20 cellular contexts compared by ENCODE assay signal in genomic region chr12:91874086-91874865, GRCh38.
DNase-seq lines count a peak whose midpoint lies in the region; ATAC-seq and TF ChIP-seq lines count a peak whose summit lies in the region.
"Had no signal": no experiment of that assay in that cellular context is flagged by ENCODE, and none has a peak within 500 bp of the region (broad histone marks: within the 10 kb centered on the region; RNA-seq: fewer than 3 reads in every experiment).

No MANE protein-coding gene starts in this region.

- H3K4me1 Mint-ChIP-seq in activated CD8-positive, alpha-beta T cell treated with anti-CD3 and anti-CD28 coated beads for 36 hours (ENCODE audit: low read depth), result peaks cover 67% of the 10 kb centered on the region
- peaks cover 49% of the 10 kb centered on the region for H3K4me1 Mint-ChIP-seq in activated CD8-positive, alpha-beta T cell treated with anti-CD3 and anti-CD28 coated beads, Interleukin-2, amount 10 ng/mL, durations not matched to agents 7 days and 5 days (ENCODE audit: low read depth)
- H3K4me1 Mint-ChIP-seq in natural killer cell, result peaks cover 73 to 75% of the 10 kb centered on the region in 2 donors
- H3K4me1 Mint-ChIP-seq: GM23338 had no signal

- H3K4me3 Mint-ChIP-seq in activated CD8-positive, alpha-beta T cell treated with anti-CD3 and anti-CD28 coated beads for 36 hours, result no peak overlapping the region
- H3K4me3 Mint-ChIP-seq in activated CD8-positive, alpha-beta T cell treated with anti-CD3 and anti-CD28 coated beads, Interleukin-2, amount 10 ng/mL, durations not matched to agents 7 days and 5 days, result no peak overlapping the region
- H3K4me3 Mint-ChIP-seq in natural killer cell, result peak overlapping the region; percentile 73
- H3K4me3 Mint-ChIP-seq: activated naive CD8-positive, alpha-beta T cell treated with anti-CD3 and anti-CD28 coated beads, Interleukin-2, amount 10 ng/mL, durations not matched to agents 7 days and 5 days; GM23338 had no signal

- intact Hi-C loops in activated CD8-positive, alpha-beta T cell treated with anti-CD3 and anti-CD28 coated beads for 36 hours (cut with micrococcal nuclease), result no loop called here
- intact Hi-C loops in natural killer cell (cut with micrococcal nuclease), result no loop called here

- DNase-seq in activated CD8-positive, alpha-beta T cell treated with anti-CD3 and anti-CD28 coated beads for 36 hours, result no peak
- no peak for DNase-seq in activated CD8-positive, alpha-beta T cell treated with anti-CD3 and anti-CD28 coated beads, Interleukin-2, amount 10 ng/mL, durations not matched to agents 7 days and 5 days
- peak; percentile 32 for DNase-seq in EH (ENCODE audit: low read depth)
- peak; percentile 16 for DNase-seq in astrocyte of the hippocampus (ENCODE audit: low read depth, low spot score)
- DNase-seq in natural killer cell, result no peak
- DNase-seq in NCI-H1436 (lab: John Stamatoyannopoulos, UW), result no peak
- no peak for DNase-seq in activated CD4-positive, CD25-positive, alpha-beta regulatory T cell (lab: John Stamatoyannopoulos, UW)
- no peak for DNase-seq in NCI-H2227 (lab: John Stamatoyannopoulos, UW; ENCODE audit: unreplicated experiment)
- DNase-seq: activated naive CD8-positive, alpha-beta T cell treated with anti-CD3 and anti-CD28 coated beads, Interleukin-2, amount 10 ng/mL, durations not matched to agents 7 days and 5 days; activated T-cell treated with anti-CD3 and anti-CD28 coated beads, Interleukin-2, amount 50 U/mL, for 48 hours; Calu3; DND-41; islet precursor cell; Karpas-422; left ventricle myocardium superior; NCI-H146; RPMI8226; T-helper 1 cell had no signal

- CTCF ChIA-PET in activated CD8-positive, alpha-beta T cell treated with anti-CD3 and anti-CD28 coated beads for 36 hours (lab: Charles Lee), result interaction anchor here (0.6 to 0.7 kb wide), 2 partner anchors 63 to 111 kb away, joined by 3 read pairs; no protein-coding TSS in a partner anchor
- CTCF ChIA-PET in activated CD8-positive, alpha-beta T cell treated with anti-CD3 and anti-CD28 coated beads, Interleukin-2, amount 10 ng/mL, durations not matched to agents 7 days and 5 days (lab: Charles Lee), result interaction anchor here (1.5 to 2.5 kb wide), 2 partner anchors 7 to 62 kb away, joined by 5 to 9 read pairs; no protein-coding TSS in a partner anchor

- H3K36me3 Mint-ChIP-seq in activated CD8-positive, alpha-beta T cell treated with anti-CD3 and anti-CD28 coated beads for 36 hours (ENCODE audit: low read depth), result peaks cover 23% of the 10 kb centered on the region
- H3K36me3 Mint-ChIP-seq in activated CD8-positive, alpha-beta T cell treated with anti-CD3 and anti-CD28 coated beads, Interleukin-2, amount 10 ng/mL, durations not matched to agents 7 days and 5 days (ENCODE audit: low read depth), result peaks cover 24% of the 10 kb centered on the region
- H3K36me3 Mint-ChIP-seq in natural killer cell, result no peaks in the 10 kb centered on the region

- POLR2A ChIA-PET in activated CD8-positive, alpha-beta T cell treated with anti-CD3 and anti-CD28 coated beads for 36 hours (lab: Charles Lee), result interaction anchor here (4.7 kb wide), 1 partner anchor 271 kb away, joined by 26 read pairs; the partner anchor contains the start of gene BTG1
- POLR2A ChIA-PET in activated CD8-positive, alpha-beta T cell treated with anti-CD3 and anti-CD28 coated beads, Interleukin-2, amount 10 ng/mL, durations not matched to agents 7 days and 5 days (lab: Charles Lee), result interaction anchor here (6.6 kb wide), 1 partner anchor 270 kb away, joined by 42 read pairs; the partner anchor contains the start of gene BTG1

- H3K27me3 Mint-ChIP-seq in activated CD8-positive, alpha-beta T cell treated with anti-CD3 and anti-CD28 coated beads for 36 hours, result no peaks in the 10 kb centered on the region
- H3K27me3 Mint-ChIP-seq in activated CD8-positive, alpha-beta T cell treated with anti-CD3 and anti-CD28 coated beads, Interleukin-2, amount 10 ng/mL, durations not matched to agents 7 days and 5 days (ENCODE audit: low read depth), result no peaks in the 10 kb centered on the region
- H3K27me3 Mint-ChIP-seq in natural killer cell (ENCODE audit: low read depth in 2 of 2), result no peaks in the 10 kb centered on the region
- H3K27me3 Mint-ChIP-seq: activated naive CD8-positive, alpha-beta T cell treated with anti-CD3 and anti-CD28 coated beads, Interleukin-2, amount 10 ng/mL, durations not matched to agents 7 days and 5 days had no signal

- ATAC-seq in activated CD8-positive, alpha-beta T cell treated with anti-CD3 and anti-CD28 coated beads for 36 hours, result no peak
- no peak for ATAC-seq in activated CD8-positive, alpha-beta T cell treated with anti-CD3 and anti-CD28 coated beads, Interleukin-2, amount 10 ng/mL, durations not matched to agents 7 days and 5 days
- no peak for ATAC-seq in natural killer cell
- ATAC-seq: GM12878, GM23338, left ventricle myocardium superior had no signal

- TF ChIP-seq CTCF in activated CD8-positive, alpha-beta T cell treated with anti-CD3 and anti-CD28 coated beads for 36 hours (IDR thresholded peaks at IDR 0.05), result no peak
- TF ChIP-seq CTCF in natural killer cell (IDR thresholded peaks at IDR 0.05), result no peak

- H3K9me3 Mint-ChIP-seq in activated CD8-positive, alpha-beta T cell treated with anti-CD3 and anti-CD28 coated beads for 36 hours, result peaks cover 9% of the 10 kb centered on the region
- peaks cover 8% of the 10 kb centered on the region for H3K9me3 Mint-ChIP-seq in activated CD8-positive, alpha-beta T cell treated with anti-CD3 and anti-CD28 coated beads, Interleukin-2, amount 10 ng/mL, durations not matched to agents 7 days and 5 days (ENCODE audit: insufficient read depth)
- no peaks in the 10 kb centered on the region for H3K9me3 Mint-ChIP-seq in natural killer cell

- H3K27ac Mint-ChIP-seq in activated CD8-positive, alpha-beta T cell treated with anti-CD3 and anti-CD28 coated beads for 36 hours, result peak overlapping the region; percentile 99
- no peak overlapping the region for H3K27ac Mint-ChIP-seq in activated CD8-positive, alpha-beta T cell treated with anti-CD3 and anti-CD28 coated beads, Interleukin-2, amount 10 ng/mL, durations not matched to agents 7 days and 5 days
- peak overlapping the region; percentile 86 to 100 for H3K27ac Mint-ChIP-seq in natural killer cell
- H3K27ac Mint-ChIP-seq: activated naive CD8-positive, alpha-beta T cell treated with anti-CD3 and anti-CD28 coated beads, Interleukin-2, amount 10 ng/mL, durations not matched to agents 7 days and 5 days; GM23338 had no signal

Comparison
In these comparisons a context has a peak if more than half of its experiments do, and no peak if none do; other contexts are left out.
1. DNase-seq: peak in EH (single experiment) and astrocyte of the hippocampus (single experiment); none in activated CD8-positive, alpha-beta T cell treated with anti-CD3 and anti-CD28 coated beads for 36 hours (single experiment), activated CD8-positive, alpha-beta T cell treated with anti-CD3 and anti-CD28 coated beads, Interleukin-2, amount 10 ng/mL, durations not matched to agents 7 days and 5 days (single experiment), natural killer cell (single experiment), NCI-H1436 (single experiment), activated CD4-positive, CD25-positive, alpha-beta regulatory T cell (0 of 4) and NCI-H2227 (single experiment).